ENCODE assay signal across 8 cellular contexts in genomic region chr10:104328636-104328915, GRCh38. TPM values are rescaled to one million over a fixed set of nuclear protein-coding genes. Genes with fewer than 3 reads are reported as not detected.
A peak's percentile ranks its signal among the peaks of the same experiment; 100 is the strongest.
DNase-seq lines count a peak whose midpoint lies in the region; ATAC-seq and TF ChIP-seq lines count a peak whose summit lies in the region.

No MANE protein-coding gene starts in this region.

- WGBS in right cardiac atrium, result 7% methylated on average over 3 of the region's 3 CpGs

- peak overlapping the region; percentile 50 for H3K4me3 Mint-ChIP-seq in activated B cell treated with CpG ODN at 0.5 μM for 24 hours
- H3K4me3 Mint-ChIP-seq in stimulated activated effector memory CD8-positive, alpha-beta T cell treated with anti-CD3 and anti-CD28 coated beads, Interleukin-12 subunit alpha, Interleukin-12 subunit beta, amount 100 ng/mL, for 72 hours, result peak overlapping the region; percentile 77

- POLR2A ChIA-PET in activated B cell treated with CpG ODN at 0.5 μM for 24 hours (lab: Charles Lee), result interaction anchor here (1.1 to 1.7 kb wide), 4 partner anchors 10 to 23 kb away, joined by 4 to 17 read pairs (median 8); partner anchors contain the start of gene ITPRIP

- CTCF ChIA-PET in activated B cell treated with CpG ODN at 0.5 μM for 24 hours (lab: Charles Lee), result interaction anchor here (1.0 to 2.1 kb wide), 3 partner anchors 21 to 23 kb away, joined by 3 to 11 read pairs (median 3); no protein-coding TSS in a partner anchor

- H3K27me3 ChIP-seq in right cardiac atrium (ENCODE audit: control insufficient read depth, insufficient read depth), result no peaks in the 10 kb centered on the region

- no peaks in the 10 kb centered on the region for H3K27me3 Mint-ChIP-seq in activated B cell treated with CpG ODN at 0.5 μM for 24 hours

- DNase-seq in HFF-Myc (ENCODE audit: extremely low read depth, low read depth) (no peak), activated B cell treated with CpG ODN at 0.5 μM for 24 hours (no peak), right cardiac atrium (no peak), activated gamma-delta T cell (lab: John Stamatoyannopoulos, UW) (no peak), NCI-H1417 treated with DMSO at 0.1 percent for 48 hours (lab: John Stamatoyannopoulos, UW) (no peak), G401 (ENCODE audit: low spot score) (no peak)
- no peak for DNase-seq in stimulated activated effector memory CD8-positive, alpha-beta T cell treated with anti-CD3 and anti-CD28 coated beads, Interleukin-12 subunit alpha, Interleukin-12 subunit beta, amount 100 ng/mL, for 72 hours (ENCODE audit: low spot score in 2 of 2)

- TF ChIP-seq CTCF in HFF-Myc (IDR thresholded peaks at IDR 0.05; ENCODE audit: low read depth, low read length, missing control alignments) (no peak), activated B cell treated with CpG ODN at 0.5 μM for 24 hours (IDR thresholded peaks at IDR 0.05) (no peak)

- peak overlapping the region; percentile 98 for H3K27ac ChIP-seq in right cardiac atrium (ENCODE audit: low read length)

- peak overlapping the region; percentile 72 for H3K27ac Mint-ChIP-seq in activated B cell treated with CpG ODN at 0.5 μM for 24 hours
- peak overlapping the region; percentile 95 for H3K27ac Mint-ChIP-seq in stimulated activated effector memory CD8-positive, alpha-beta T cell treated with anti-CD3 and anti-CD28 coated beads, Interleukin-12 subunit alpha, Interleukin-12 subunit beta, amount 100 ng/mL, for 72 hours

- ATAC-seq in activated B cell treated with CpG ODN at 0.5 μM for 24 hours (ENCODE audit: low read depth), result no peak
- ATAC-seq in right cardiac atrium, result no peak
- ATAC-seq in stimulated activated effector memory CD8-positive, alpha-beta T cell treated with anti-CD3 and anti-CD28 coated beads, Interleukin-12 subunit alpha, Interleukin-12 subunit beta, amount 100 ng/mL, for 72 hours, result no peak
- no peak for ATAC-seq in GM18909 (IDR thresholded peaks at IDR 0.05; ENCODE audit: poor library complexity, unreplicated experiment)

- H3K9me3 ChIP-seq in right cardiac atrium (ENCODE audit: control insufficient read depth, low read length), result no peaks in the 10 kb centered on the region

- in situ Hi-C loops in G401 (cut with HindIII; ENCODE audit: low sequenced_read_pairs), result no loop called here

- H3K36me3 Mint-ChIP-seq in activated B cell treated with CpG ODN at 0.5 μM for 24 hours (ENCODE audit: low read depth), result peaks cover 29% of the 10 kb centered on the region
- peaks cover 47% of the 10 kb centered on the region for H3K36me3 Mint-ChIP-seq in stimulated activated effector memory CD8-positive, alpha-beta T cell treated with anti-CD3 and anti-CD28 coated beads, Interleukin-12 subunit alpha, Interleukin-12 subunit beta, amount 100 ng/mL, for 72 hours

- H3K9me3 Mint-ChIP-seq in activated B cell treated with CpG ODN at 0.5 μM for 24 hours, result no peaks in the 10 kb centered on the region
- no peaks in the 10 kb centered on the region for H3K9me3 Mint-ChIP-seq in stimulated activated effector memory CD8-positive, alpha-beta T cell treated with anti-CD3 and anti-CD28 coated beads, Interleukin-12 subunit alpha, Interleukin-12 subunit beta, amount 100 ng/mL, for 72 hours

- H3K4me1 ChIP-seq in right cardiac atrium (ENCODE audit: control insufficient read depth, insufficient read depth, low read length), result peaks cover 83% of the 10 kb centered on the region

- intact Hi-C loops in activated B cell treated with CpG ODN at 0.5 μM for 24 hours (cut with micrococcal nuclease), result loop anchor here (1.0 to 2.0 kb wide), 2 partner anchors 8 to 20 kb away; no protein-coding TSS in a partner anchor
- intact Hi-C loops in right cardiac atrium (cut with DNase I), result no loop called here

- H3K4me3 ChIP-seq in HFF-Myc (replicated peaks; ENCODE audit: low read depth, low read length) (peak overlapping the region; percentile 41), right cardiac atrium (ENCODE audit: low read length) (peak overlapping the region; percentile 26)

- H3K4me1 Mint-ChIP-seq in activated B cell treated with CpG ODN at 0.5 μM for 24 hours, result peaks cover 97% of the 10 kb centered on the region
- H3K4me1 Mint-ChIP-seq in stimulated activated effector memory CD8-positive, alpha-beta T cell treated with anti-CD3 and anti-CD28 coated beads, Interleukin-12 subunit alpha, Interleukin-12 subunit beta, amount 100 ng/mL, for 72 hours, result peaks cover 95% of the 10 kb centered on the region

RNA-seq across cellular contexts. Expression of gene ITPRIP, which starts 9.7 kb away (rescaled TPM):
- 21.3 and 26.1 TPM in 2 replicates for total RNA-seq in activated B cell treated with CpG ODN at 0.5 μM for 24 hours
- 10 to 100 TPM; 29.1 to 83.3 (median 41.9) TPM for total RNA-seq in right cardiac atrium
- polyA plus RNA-seq in right cardiac atrium, result 44.8 TPM
- 4.8 and 6.4 TPM in 2 replicates for total RNA-seq in G401 (2014; rRNA removed; shearing (Covaris generic))

RNA-seq across cellular contexts. Expression of gene CFAP58, which starts 25.1 kb away (rescaled TPM):
- total RNA-seq in activated B cell treated with CpG ODN at 0.5 μM for 24 hours (not detected in 2 replicates), right cardiac atrium (1 to 10 TPM; 2.9 to 5.4 (median 3.4) TPM)
- 2.9 TPM for polyA plus RNA-seq in right cardiac atrium
- 0.37 and 2.0 TPM in 2 replicates for total RNA-seq in G401 (2014; rRNA removed; shearing (Covaris generic))

RNA-seq across cellular contexts. Expression of gene GSTO2, which starts 59.6 kb away (rescaled TPM):
- total RNA-seq in activated B cell treated with CpG ODN at 0.5 μM for 24 hours (0.56 and 0.91 TPM in 2 replicates), right cardiac atrium (1 to 10 TPM in 1 of 4 donors, under 1 TPM in 3; 0.37 to 1.1 (median 0.72) TPM)
- 0.43 TPM for polyA plus RNA-seq in right cardiac atrium
- 16.6 and 37.4 TPM in 2 replicates for total RNA-seq in G401 (2014; rRNA removed; shearing (Covaris generic))
